29 cellular contexts compared by ENCODE assay signal in genomic region chr10:101337836-101338235, GRCh38.
"Had no signal": no experiment of that assay in that cellular context is flagged by ENCODE, and none has a peak within 500 bp of the region (broad histone marks: within the 10 kb centered on the region; RNA-seq: fewer than 3 reads in every experiment).

No MANE protein-coding gene starts in this region.

- H3K4me3 Mint-ChIP-seq: natural killer cell; nephron; neural progenitor cell; stimulated activated memory B cell treated with anti-CD40 and anti-IgM and Interleukin-4, amounts not matched to agents 10 μg/mL and 1 μg/mL and 100 μg/mL, for 72 hours had no signal

- H3K36me3 ChIP-seq: neural progenitor cell, ovary, right lobe of liver, sigmoid colon, spleen, stomach, thoracic aorta, thyroid gland, tibial nerve, upper lobe of left lung, vagina had no signal

- FAIRE-seq: urothelium cell line had no signal

- H3K4me1 Mint-ChIP-seq: natural killer cell; neural progenitor cell; stimulated activated memory B cell treated with anti-CD40 and anti-IgM and Interleukin-4, amounts not matched to agents 10 μg/mL and 1 μg/mL and 100 μg/mL, for 72 hours had no signal

- H3K27ac Mint-ChIP-seq: natural killer cell; nephron; neural progenitor cell; stimulated activated memory B cell treated with anti-CD40 and anti-IgM and Interleukin-4, amounts not matched to agents 10 μg/mL and 1 μg/mL and 100 μg/mL, for 72 hours had no signal

- H3K9me3 Mint-ChIP-seq: natural killer cell; nephron; neural progenitor cell; stimulated activated memory B cell treated with anti-CD40 and anti-IgM and Interleukin-4, amounts not matched to agents 10 μg/mL and 1 μg/mL and 100 μg/mL, for 72 hours had no signal

- H3K9me3 ChIP-seq: ovary, psoas muscle, right lobe of liver, sigmoid colon, spleen, stomach, thoracic aorta, thyroid gland, tibial nerve, upper lobe of left lung, vagina had no signal

- H3K4me1 ChIP-seq: neural progenitor cell, parathyroid adenoma, psoas muscle, right lobe of liver, sigmoid colon, spleen, stomach, thyroid gland, tibial nerve, upper lobe of left lung, vagina had no signal

- H3K27me3 ChIP-seq: neural progenitor cell, ovary, right lobe of liver, sigmoid colon, stomach, thyroid gland, upper lobe of left lung, vagina had no signal

- DNase-seq: natural killer cell; occipital lobe; ovary; posterior cingulate gyrus; psoas muscle; right cardiac atrium; right lobe of liver; sigmoid colon; spleen; stimulated activated CD4-positive, alpha-beta T cell treated with anti-CD3 and anti-CD28 coated beads, Interleukin-12 subunit alpha, Interleukin-12 subunit beta, amount 100 ng/mL, for 4 hours; stimulated activated CD4-positive, alpha-beta T cell treated with anti-CD3 and anti-CD28 coated beads, Interleukin-1b, Interleukin-23, amount 100 ng/mL, for 48 hours; stimulated activated CD4-positive, alpha-beta T cell treated with anti-CD3 and anti-CD28 coated beads, Interleukin-4, amount 100 ng/mL, for 1 hour; stimulated activated CD4-positive, alpha-beta T cell treated with anti-CD3 and anti-CD28 coated beads, Interleukin-4, amount 100 ng/mL, for 4 hours; stimulated activated CD8-positive, alpha-beta memory T cell treated with anti-CD3 and anti-CD28 coated beads, Interleukin-4, amount 100 ng/mL, for 48 hours; stimulated activated naive CD4-positive, alpha-beta T cell; stimulated activated naive CD8-positive, alpha-beta T cell treated with anti-CD3 and anti-CD28 coated beads, Interleukin-15, Interleukin-2, amounts not matched to agents 100 U/mL and 50 U/mL, for 24 hours; stomach; thyroid gland; trophoblast cell; upper lobe of left lung had no signal

- H3K36me3 Mint-ChIP-seq: natural killer cell; neural progenitor cell; stimulated activated memory B cell treated with anti-CD40 and anti-IgM and Interleukin-4, amounts not matched to agents 10 μg/mL and 1 μg/mL and 100 μg/mL, for 72 hours had no signal

- H3K4me3 ChIP-seq: neural progenitor cell, ovary, psoas muscle, right lobe of liver, sigmoid colon, smooth muscle cell, spleen, stomach, thoracic aorta, thyroid gland, tibial nerve, upper lobe of left lung, vagina had no signal

- H3K9ac ChIP-seq: neural progenitor cell, parathyroid adenoma had no signal

- H3K27ac ChIP-seq: neural progenitor cell, ovary, parathyroid adenoma, psoas muscle, right lobe of liver, sigmoid colon, spleen, stomach, thoracic aorta, thyroid gland, tibial nerve, upper lobe of left lung, vagina had no signal
